In genomic region chr19:38250821-38251563, GRCh38 we compare ENCODE assay signal across 1 cellular context.
TF ChIP-seq lines count a peak whose summit lies in the region.

No MANE protein-coding gene starts in this region.

TF ChIP-seq in HepG2, 621 proteins besides CTCF, POLR2A, EP300 and RAD21 (continued from another document and continues in another):
- TF ChIP-seq CENPT (CRISPR knock-in tag; IDR thresholded peaks at IDR 0.05; ENCODE audit: low read depth) (no peak), SALL2 (CRISPR knock-in tag; IDR thresholded peaks at IDR 0.05) (no peak), NR0B2 (CRISPR knock-in tag; IDR thresholded peaks at IDR 0.05) (no peak), SNAPC5 (CRISPR knock-in tag; IDR thresholded peaks at IDR 0.05; ENCODE audit: borderline replicate concordance) (no peak), ZNF572 (CRISPR knock-in tag; IDR thresholded peaks at IDR 0.05) (no peak), ZNF446 (CRISPR knock-in tag; IDR thresholded peaks at IDR 0.05) (no peak), MATR3 (CRISPR knock-in tag; IDR thresholded peaks at IDR 0.05) (no peak), ZNF546 (CRISPR knock-in tag; conservative IDR thresholded peaks at IDR 0.05) (no peak), BRD4 (CRISPR knock-in tag; IDR thresholded peaks at IDR 0.05) (no peak), ZNF580 (CRISPR knock-in tag; IDR thresholded peaks at IDR 0.05; ENCODE audit: borderline replicate concordance, low read depth) (no peak), IKZF1 (IDR thresholded peaks at IDR 0.05) (no peak), KDM2A (CRISPR knock-in tag; IDR thresholded peaks at IDR 0.05; ENCODE audit: borderline replicate concordance, low read depth) (no peak), ELF3 (CRISPR knock-in tag; IDR thresholded peaks at IDR 0.05) (no peak), SNAI1 (CRISPR knock-in tag; IDR thresholded peaks at IDR 0.05; ENCODE audit: borderline replicate concordance) (no peak), ZNF720 (CRISPR knock-in tag; IDR thresholded peaks at IDR 0.05) (no peak), ZNF747 (CRISPR knock-in tag; IDR thresholded peaks at IDR 0.05; ENCODE audit: borderline replicate concordance) (no peak), ZNF597 (CRISPR knock-in tag; IDR thresholded peaks at IDR 0.05) (no peak), ZNF672 (CRISPR knock-in tag; IDR thresholded peaks at IDR 0.05) (no peak), KDM4B (CRISPR knock-in tag; IDR thresholded peaks at IDR 0.05) (no peak), ZNF703 (CRISPR knock-in tag; IDR thresholded peaks at IDR 0.05; ENCODE audit: borderline replicate concordance) (no peak), NFYC (CRISPR knock-in tag; IDR thresholded peaks at IDR 0.05) (no peak), JUND (CRISPR knock-in tag; IDR thresholded peaks at IDR 0.05) (no peak), YY1 (IDR thresholded peaks at IDR 0.05; ENCODE audit: insufficient read depth, insufficient replicate concordance, low read depth, low read length) (no peak), SCMH1 (CRISPR knock-in tag; IDR thresholded peaks at IDR 0.05; ENCODE audit: borderline replicate concordance) (no peak), SAP130 (CRISPR knock-in tag; IDR thresholded peaks at IDR 0.05; ENCODE audit: low read depth) (peak; percentile 48; the same call in 1 of the 2 replicates), ARNT (IDR thresholded peaks at IDR 0.05) (no peak), CEBPZ (IDR thresholded peaks at IDR 0.05; ENCODE audit: low read length) (no peak), ZNF34 (CRISPR knock-in tag; IDR thresholded peaks at IDR 0.05; ENCODE audit: borderline replicate concordance) (no peak), ZNF839 (CRISPR knock-in tag; IDR thresholded peaks at IDR 0.05; ENCODE audit: borderline replicate concordance) (no peak), HNF1B (CRISPR knock-in tag; IDR thresholded peaks at IDR 0.05) (peak; percentile 27; the same call in 1 of the 2 replicates), NFRKB (IDR thresholded peaks at IDR 0.05) (no peak), MNT (IDR thresholded peaks at IDR 0.05) (no peak), RFX1 (IDR thresholded peaks at IDR 0.05) (0 out of 2 replicates have a peak, but pooled peaks have one; percentile 15), ZNF224 (CRISPR knock-in tag; IDR thresholded peaks at IDR 0.05) (no peak), CSRNP2 (CRISPR knock-in tag; conservative IDR thresholded peaks at IDR 0.05; ENCODE audit: low read depth) (no peak), ZNF737 (CRISPR knock-in tag; IDR thresholded peaks at IDR 0.05; ENCODE audit: borderline replicate concordance) (no peak), FUBP1 (CRISPR knock-in tag; IDR thresholded peaks at IDR 0.05; ENCODE audit: borderline replicate concordance) (no peak), THYN1 (CRISPR knock-in tag; IDR thresholded peaks at IDR 0.05; ENCODE audit: borderline replicate concordance, low read depth) (no peak), TOPORS (CRISPR knock-in tag; IDR thresholded peaks at IDR 0.05) (no peak), ZNF331 (CRISPR knock-in tag; IDR thresholded peaks at IDR 0.05) (peak; percentile 94), CREB3 (CRISPR knock-in tag; IDR thresholded peaks at IDR 0.05) (no peak), HBP1 (CRISPR knock-in tag; IDR thresholded peaks at IDR 0.05; ENCODE audit: low read depth) (no peak), NR2F1 (CRISPR knock-in tag; IDR thresholded peaks at IDR 0.05) (peak; percentile 61 to 88), ZBTB10 (CRISPR knock-in tag; IDR thresholded peaks at IDR 0.05; ENCODE audit: borderline replicate concordance) (no peak), FOXM1 (CRISPR knock-in tag; IDR thresholded peaks at IDR 0.05) (no peak), BRCA1 (CRISPR knock-in tag; IDR thresholded peaks at IDR 0.05) (no peak), FOXK1 (CRISPR knock-in tag; IDR thresholded peaks at IDR 0.05; ENCODE audit: borderline replicate concordance, low read depth) (peak; percentile 40; the same call in 1 of the 2 replicates), RBM22 (optimal IDR thresholded peaks at IDR 0.05; ENCODE audit: low read length) (no peak), BHLHE40 (IDR thresholded peaks at IDR 0.05; ENCODE audit: low read length) (peak; percentile 45; the same call in 1 of the 2 replicates)
